ENCODE assay signal across 9 cellular contexts in the genomic region with DNA sequence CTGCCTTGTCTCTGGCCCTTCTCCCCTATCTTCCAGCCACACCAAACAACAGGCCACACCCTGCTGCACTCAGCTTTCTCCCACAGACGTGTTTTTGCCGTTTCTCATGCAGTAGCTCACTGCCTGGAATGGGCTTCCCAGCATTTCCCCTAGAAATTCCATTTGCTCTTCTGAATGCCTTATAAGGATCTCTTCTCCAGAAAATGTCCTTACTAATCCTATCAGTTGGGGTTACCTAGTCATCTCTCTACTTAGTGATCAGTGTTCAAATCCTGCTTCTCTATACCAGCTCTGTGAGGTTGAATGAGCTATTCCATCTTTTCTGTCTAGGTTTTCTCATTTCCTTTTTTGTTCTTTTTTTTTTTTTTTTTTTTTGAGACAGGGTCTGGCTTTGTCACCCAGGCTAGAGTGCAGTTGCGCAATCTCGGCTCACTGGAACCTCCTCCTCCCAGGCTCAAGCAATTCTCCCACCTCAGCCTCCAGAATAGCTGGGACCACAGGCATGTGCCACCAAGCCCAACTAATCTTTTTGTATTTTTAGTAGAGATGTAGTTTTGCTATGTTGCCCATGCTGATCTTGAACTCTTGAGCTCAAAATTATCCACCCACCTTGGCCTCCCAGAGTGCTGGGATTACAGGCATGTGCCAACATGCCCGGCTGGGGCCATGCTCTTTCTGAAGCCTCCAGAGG.
DNase-seq lines count a peak whose midpoint lies in the region; ATAC-seq lines count a peak whose summit lies in the region.
"Had no signal": no experiment of that assay in that cellular context is flagged by ENCODE, and none has a peak within 500 bp of the region (broad histone marks: within the 10 kb centered on the region; RNA-seq: fewer than 3 reads in every experiment).

No MANE protein-coding gene starts in this region.

- no peaks in the 10 kb centered on the region for H3K27me3 ChIP-seq in BLaER1
- H3K27me3 ChIP-seq in muscle layer of duodenum (ENCODE audit: low read depth, low read length), result no peaks in the 10 kb centered on the region

- H3K36me3 Mint-ChIP-seq in dendritic cell treated with granulocyte-macrophage colony-stimulating factor and Interleukin-4, amounts not matched to agents 40 ng/mL and 50 ng/mL, for 4 days (ENCODE audit: low read depth), result no peaks in the 10 kb centered on the region

- H3K4me3 ChIP-seq in BLaER1 (no peak overlapping the region), muscle layer of duodenum (ENCODE audit: low read depth in 1 of 2, low read length in 2 of 2) (no peak overlapping the region)

- H3K36me3 ChIP-seq in BLaER1, result no peaks in the 10 kb centered on the region
- peaks cover 0 to 3% of the 10 kb centered on the region in 2 donors for H3K36me3 ChIP-seq in muscle layer of duodenum (ENCODE audit: control insufficient read depth in 1 of 2, insufficient read depth in 2 of 2, low read length in 2 of 2)

- peaks cover 64% of the 10 kb centered on the region for H3K4me1 Mint-ChIP-seq in dendritic cell treated with granulocyte-macrophage colony-stimulating factor and Interleukin-4, amounts not matched to agents 40 ng/mL and 50 ng/mL, for 4 days (ENCODE audit: low read depth)

- H3K27ac ChIP-seq in BLaER1 (0 out of 2 replicates have a peak overlapping the region, but pooled peaks have one; percentile 44), muscle layer of duodenum (ENCODE audit: low read length) (peak overlapping the region; percentile 41)

- ATAC-seq in HG03460 (IDR thresholded peaks at IDR 0.05; ENCODE audit: unreplicated experiment) (no peak), GM18511 (IDR thresholded peaks at IDR 0.05; ENCODE audit: unreplicated experiment) (no peak)

- H4K20me1 ChIP-seq in BLaER1, result no peaks in the 10 kb centered on the region

- H3K4me1 ChIP-seq in BLaER1 (0 out of 2 replicates have a peak, but pooled peaks cover 9% of the 10 kb centered on the region), muscle layer of duodenum (ENCODE audit: control insufficient read depth in 1 of 2, insufficient read depth in 2 of 2, low read length in 2 of 2) (no peaks in the 10 kb centered on the region)

- no peak overlapping the region for H3K4me2 ChIP-seq in BLaER1

- peak overlapping the region; percentile 61 for H3K4me3 Mint-ChIP-seq in dendritic cell treated with granulocyte-macrophage colony-stimulating factor and Interleukin-4, amounts not matched to agents 40 ng/mL and 50 ng/mL, for 4 days

- H3K9me3 Mint-ChIP-seq in dendritic cell treated with granulocyte-macrophage colony-stimulating factor and Interleukin-4, amounts not matched to agents 40 ng/mL and 50 ng/mL, for 4 days, result no peaks in the 10 kb centered on the region

- peak overlapping the region; percentile 89 for H3K27ac Mint-ChIP-seq in dendritic cell treated with granulocyte-macrophage colony-stimulating factor and Interleukin-4, amounts not matched to agents 40 ng/mL and 50 ng/mL, for 4 days

- H3K27me3 Mint-ChIP-seq in dendritic cell treated with granulocyte-macrophage colony-stimulating factor and Interleukin-4, amounts not matched to agents 40 ng/mL and 50 ng/mL, for 4 days, result no peaks in the 10 kb centered on the region

- no peaks in the 10 kb centered on the region for H3K9me3 ChIP-seq in BLaER1
- H3K9me3 ChIP-seq in muscle layer of duodenum (ENCODE audit: control insufficient read depth in 1 of 2, low read length in 2 of 2), result no peaks in the 10 kb centered on the region

- DNase-seq in MV-4-11 (lab: John Stamatoyannopoulos, UW), result peak; percentile 92
- DNase-seq in NCI-H345 treated with DMSO at 0.1 percent for 48 hours (lab: John Stamatoyannopoulos, UW; ENCODE audit: unreplicated experiment), result no peak
- no peak for DNase-seq in stimulated activated CD4-positive, alpha-beta T cell treated with anti-CD3 and anti-CD28 coated beads, Interleukin-12 subunit alpha, Interleukin-12 subunit beta, amount 100 ng/mL, for 4 hours
- DNase-seq: KG1 had no signal

- intact Hi-C loops in dendritic cell treated with granulocyte-macrophage colony-stimulating factor and Interleukin-4, amounts not matched to agents 40 ng/mL and 50 ng/mL, for 4 days (cut with micrococcal nuclease), result no loop called here

- H3K9ac ChIP-seq in BLaER1, result no peak overlapping the region
